In the genomic region with DNA sequence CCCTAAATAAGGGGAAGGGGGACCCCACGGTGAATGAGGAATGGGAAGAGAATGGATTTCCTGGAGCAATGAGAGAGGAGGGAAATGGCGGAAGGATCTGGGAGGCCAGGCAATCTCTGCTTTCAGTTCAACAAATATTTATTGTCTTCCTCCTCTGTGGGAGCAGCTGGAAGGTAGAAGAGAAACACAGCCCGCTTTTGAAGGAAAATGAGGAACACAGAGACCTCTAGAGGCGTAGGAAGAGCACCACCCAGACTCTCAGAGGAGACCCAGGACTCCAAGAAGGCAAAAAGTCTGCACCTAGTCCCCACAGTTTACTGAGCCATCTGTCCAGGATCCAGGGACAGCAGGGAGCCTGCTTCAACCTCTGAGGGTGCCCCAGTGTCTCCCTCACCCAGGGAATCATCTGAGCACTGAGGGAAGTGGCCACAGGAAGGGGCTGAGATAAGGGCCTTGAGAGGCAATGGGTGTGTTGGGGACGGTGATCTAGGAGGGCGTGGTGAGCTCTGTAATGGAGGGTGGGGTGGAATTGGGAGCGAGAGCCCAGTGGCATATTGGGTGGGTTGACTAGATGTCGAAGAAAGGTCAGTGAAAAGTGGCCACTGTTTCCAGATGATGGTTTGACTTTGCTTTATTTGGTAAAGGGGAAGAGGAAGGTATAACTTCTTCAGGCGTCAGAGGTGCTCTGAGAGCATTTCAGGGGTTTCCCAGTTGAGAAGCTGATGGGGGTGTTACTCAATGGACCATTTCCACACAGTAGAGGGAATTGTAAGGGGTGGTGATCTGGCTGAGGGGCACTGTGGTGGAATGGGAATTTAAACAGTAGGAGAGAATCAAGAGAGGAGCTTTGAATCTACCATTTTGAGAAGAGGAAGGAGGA, we compare ENCODE assay signal across 8 cellular contexts. TPM values are rescaled to one million over a fixed set of nuclear protein-coding genes. Genes with fewer than 3 reads are reported as not detected.
DNase-seq lines count a peak whose midpoint lies in the region; ATAC-seq, FAIRE-seq and TF ChIP-seq lines count a peak whose summit lies in the region.

No MANE protein-coding gene starts in this region.

- ATAC-seq in RWPE2 (ENCODE audit: low read depth) (peak; percentile 41), gastrocnemius medialis (peak in 1 of 2 donors; percentile 17)
- no peak for ATAC-seq in activated naive CD8-positive, alpha-beta T cell treated with anti-CD3 and anti-CD28 coated beads, Interleukin-2, amount 50 U/mL, for 24 hours

- no peaks in the 10 kb centered on the region; the same call in 1 of the 2 replicates for H3K36me3 ChIP-seq in RWPE2 (ENCODE audit: low read depth)
- no peaks in the 10 kb centered on the region for H3K36me3 ChIP-seq in gastrocnemius medialis

- H3K4me3 Mint-ChIP-seq in activated naive CD8-positive, alpha-beta T cell treated with anti-CD3 and anti-CD28 coated beads, Interleukin-2, amount 50 U/mL, for 24 hours, result no peak overlapping the region

- DNase-seq in EL (peak; percentile 78), RWPE2 (ENCODE audit: low spot score) (no peak), glomerular endothelial cell (ENCODE audit: extremely low read depth, low read depth, low spot score) (peak; percentile 65), gastrocnemius medialis (no peak), RCC 7860 (ENCODE audit: low spot score) (no peak), activated gamma-delta T cell (lab: John Stamatoyannopoulos, UW) (no peak), T-helper 1 cell (no peak)
- no peak for DNase-seq in activated naive CD8-positive, alpha-beta T cell treated with anti-CD3 and anti-CD28 coated beads, Interleukin-2, amount 50 U/mL, for 24 hours

- FAIRE-seq in RCC 7860 (lab: Jason Lieb, UNC), result no peak

- no peaks in the 10 kb centered on the region for H3K36me3 Mint-ChIP-seq in activated naive CD8-positive, alpha-beta T cell treated with anti-CD3 and anti-CD28 coated beads, Interleukin-2, amount 50 U/mL, for 24 hours (ENCODE audit: low read depth)

- H3K9me3 Mint-ChIP-seq in activated naive CD8-positive, alpha-beta T cell treated with anti-CD3 and anti-CD28 coated beads, Interleukin-2, amount 50 U/mL, for 24 hours, result no peaks in the 10 kb centered on the region

- H3K27me3 ChIP-seq in RWPE2 (ENCODE audit: insufficient read depth, poor library complexity, severe bottlenecking) (no peaks in the 10 kb centered on the region), gastrocnemius medialis (peaks cover 0 to 2% (median 0%) of the 10 kb centered on the region in 3 donors)

- H3K27ac ChIP-seq in RWPE2 (ENCODE audit: poor library complexity, severe bottlenecking) (peak overlapping the region; percentile 92), gastrocnemius medialis (peak overlapping the region in 3 of 4 donors; percentile 31 to 72 (median 45))

- intact Hi-C loops in gastrocnemius medialis (cut with DNase I; ENCODE audit: low total_unique reads), result no loop called here

- H3K27me3 Mint-ChIP-seq in activated naive CD8-positive, alpha-beta T cell treated with anti-CD3 and anti-CD28 coated beads, Interleukin-2, amount 50 U/mL, for 24 hours, result peaks cover 3% of the 10 kb centered on the region

- H3K27ac Mint-ChIP-seq in activated naive CD8-positive, alpha-beta T cell treated with anti-CD3 and anti-CD28 coated beads, Interleukin-2, amount 50 U/mL, for 24 hours, result no peak overlapping the region

- TF ChIP-seq POLR2A in gastrocnemius medialis (IDR thresholded peaks at IDR 0.05), result no peak

- no peaks in the 10 kb centered on the region for H3K9me3 ChIP-seq in RWPE2 (ENCODE audit: severe bottlenecking)
- no peaks in the 10 kb centered on the region for H3K9me3 ChIP-seq in gastrocnemius medialis

- H3K4me1 Mint-ChIP-seq in activated naive CD8-positive, alpha-beta T cell treated with anti-CD3 and anti-CD28 coated beads, Interleukin-2, amount 50 U/mL, for 24 hours, result no peaks in the 10 kb centered on the region

- TF ChIP-seq CTCF in RWPE2 (IDR thresholded peaks at IDR 0.05; ENCODE audit: poor library complexity, severe bottlenecking), result peak; percentile 44
- no peak for TF ChIP-seq CTCF in gastrocnemius medialis (IDR thresholded peaks at IDR 0.05 in 4 of 5, conservative IDR thresholded peaks at IDR 0.05 in 1 of 5)

- H3K4me1 ChIP-seq in RWPE2 (ENCODE audit: insufficient read depth, poor library complexity, severe bottlenecking) (peaks cover 16% of the 10 kb centered on the region), gastrocnemius medialis (peaks cover 0 to 11% of the 10 kb centered on the region in 2 donors)

- H3K4me3 ChIP-seq in RWPE2 (ENCODE audit: severe bottlenecking) (peak overlapping the region; percentile 27), gastrocnemius medialis (no peak overlapping the region)

- in situ Hi-C loops in gastrocnemius medialis (cut with MboI; ENCODE audit: low sequenced_read_pairs in 4 of 4), result no loop called here

RNA-seq across cellular contexts. Expression of a gene that starts 0.6 kb away (rescaled TPM):
- total RNA-seq in glomerular endothelial cell (1.6 and 1.8 TPM in 2 replicates), gastrocnemius medialis (not detected)

RNA-seq across cellular contexts. Expression of a gene that starts 2.8 kb away (rescaled TPM):
- total RNA-seq in glomerular endothelial cell (not detected in 2 replicates), gastrocnemius medialis (not detected)

RNA-seq across cellular contexts. Expression of a gene that starts 5.0 kb away (rescaled TPM):
- total RNA-seq in glomerular endothelial cell, result not detected in 2 replicates
- not detected for total RNA-seq in gastrocnemius medialis

RNA-seq across cellular contexts. Expression of a gene that starts 23.7 kb away (rescaled TPM):
- not detected in 2 replicates for total RNA-seq in glomerular endothelial cell
- total RNA-seq in gastrocnemius medialis, result not detected

RNA-seq across cellular contexts. Expression of a gene that starts 42.4 kb away (rescaled TPM):
- total RNA-seq in glomerular endothelial cell, result 9.3 and 13.8 TPM in 2 replicates
- total RNA-seq in gastrocnemius medialis, result 10 to 100 TPM in 1 of 4 donors, 1 to 10 TPM in 3; 4.9 to 34.3 (median 7.7) TPM

Comparison
In these comparisons a context has a peak if more than half of its experiments do, and no peak if none do; other contexts are left out.
1. DNase-seq: peak in EL (single experiment) and glomerular endothelial cell (single experiment); none in RWPE2 (single experiment), gastrocnemius medialis (0 of 2), activated naive CD8-positive, alpha-beta T cell treated with anti-CD3 and anti-CD28 coated beads, Interleukin-2, amount 50 U/mL, for 24 hours (single experiment), RCC 7860 (single experiment), activated gamma-delta T cell (single experiment) and T-helper 1 cell (0 of 5).